1 cellular context compared by ENCODE assay signal in the genomic region with DNA sequence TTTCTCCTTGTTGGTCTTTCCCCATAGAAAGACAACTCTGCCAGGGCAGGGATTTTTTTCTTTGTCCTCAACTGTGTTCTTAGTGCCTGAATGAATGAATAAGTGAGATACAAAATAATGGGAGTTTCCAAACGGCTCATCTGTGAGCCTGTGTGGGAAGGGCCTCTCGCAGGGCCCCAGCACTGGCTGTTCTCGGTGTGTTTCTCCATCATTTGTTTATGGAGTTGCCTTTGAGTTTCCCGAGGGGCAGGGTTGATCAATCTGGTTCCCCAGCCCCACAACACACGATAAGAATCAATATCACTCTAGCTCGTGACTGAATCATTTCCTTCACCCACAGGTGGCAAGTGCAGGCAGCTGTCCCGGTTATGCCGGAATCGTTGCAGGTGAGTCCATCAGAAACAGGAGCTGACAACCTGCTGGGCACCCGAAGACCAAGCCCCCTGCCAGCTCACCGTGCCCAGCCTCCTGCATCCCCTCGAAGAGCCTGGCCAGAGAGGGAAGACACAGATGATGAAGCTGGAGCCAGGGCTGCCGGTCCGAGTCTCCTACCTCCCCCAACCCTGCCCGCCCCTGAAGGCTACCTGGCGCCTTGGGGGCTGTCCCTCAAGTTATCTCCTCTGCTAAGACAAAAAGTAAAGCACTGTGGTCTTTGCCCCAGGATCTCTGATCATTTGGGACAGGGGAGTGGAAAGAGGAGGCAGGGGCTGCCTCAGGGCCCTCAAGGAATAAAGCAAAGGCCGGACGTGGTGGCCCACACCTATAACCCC.
TF ChIP-seq lines count a peak whose summit lies in the region.

No MANE protein-coding gene starts in this region.

TF ChIP-seq in IMR-90, 13 proteins besides CTCF, POLR2A, EP300 and RAD21 (continued from another document):
- no peak for TF ChIP-seq MAZ (IDR thresholded peaks at IDR 0.05; ENCODE audit: borderline replicate concordance, low read depth, low read length)
- TF ChIP-seq, protein P1, sequence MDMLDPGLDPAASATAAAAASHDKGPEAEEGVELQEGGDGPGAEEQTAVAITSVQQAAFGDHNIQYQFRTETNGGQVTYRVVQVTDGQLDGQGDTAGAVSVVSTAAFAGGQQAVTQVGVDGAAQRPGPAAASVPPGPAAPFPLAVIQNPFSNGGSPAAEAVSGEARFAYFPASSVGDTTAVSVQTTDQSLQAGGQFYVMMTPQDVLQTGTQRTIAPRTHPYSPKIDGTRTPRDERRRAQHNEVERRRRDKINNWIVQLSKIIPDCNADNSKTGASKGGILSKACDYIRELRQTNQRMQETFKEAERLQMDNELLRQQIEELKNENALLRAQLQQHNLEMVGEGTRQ (IDR thresholded peaks at IDR 0.05; ENCODE audit: low read depth, low read length) = no peak
- TF ChIP-seq MXI1 (IDR thresholded peaks at IDR 0.05; ENCODE audit: borderline replicate concordance, low read depth, low read length) = no peak
- TF ChIP-seq RCOR1 (IDR thresholded peaks at IDR 0.05; ENCODE audit: insufficient replicate concordance, low read length) = no peak
- no peak for TF ChIP-seq NFE2L2 (IDR thresholded peaks at IDR 0.05; ENCODE audit: low read depth, low read length)
- TF ChIP-seq CHD1 (IDR thresholded peaks at IDR 0.05; ENCODE audit: low read depth, low read length) = no peak
- no peak for TF ChIP-seq RFX5 (IDR thresholded peaks at IDR 0.05; ENCODE audit: low read depth, low read length)
- no peak for TF ChIP-seq BHLHE40 (IDR thresholded peaks at IDR 0.05; ENCODE audit: low read depth, low read length)
- TF ChIP-seq, protein P2, sequence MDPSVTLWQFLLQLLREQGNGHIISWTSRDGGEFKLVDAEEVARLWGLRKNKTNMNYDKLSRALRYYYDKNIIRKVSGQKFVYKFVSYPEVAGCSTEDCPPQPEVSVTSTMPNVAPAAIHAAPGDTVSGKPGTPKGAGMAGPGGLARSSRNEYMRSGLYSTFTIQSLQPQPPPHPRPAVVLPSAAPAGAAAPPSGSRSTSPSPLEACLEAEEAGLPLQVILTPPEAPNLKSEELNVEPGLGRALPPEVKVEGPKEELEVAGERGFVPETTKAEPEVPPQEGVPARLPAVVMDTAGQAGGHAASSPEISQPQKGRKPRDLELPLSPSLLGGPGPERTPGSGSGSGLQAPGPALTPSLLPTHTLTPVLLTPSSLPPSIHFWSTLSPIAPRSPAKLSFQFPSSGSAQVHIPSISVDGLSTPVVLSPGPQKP (IDR thresholded peaks at IDR 0.05; ENCODE audit: borderline replicate concordance, low read depth, low read length) = no peak
